In the genomic region with DNA sequence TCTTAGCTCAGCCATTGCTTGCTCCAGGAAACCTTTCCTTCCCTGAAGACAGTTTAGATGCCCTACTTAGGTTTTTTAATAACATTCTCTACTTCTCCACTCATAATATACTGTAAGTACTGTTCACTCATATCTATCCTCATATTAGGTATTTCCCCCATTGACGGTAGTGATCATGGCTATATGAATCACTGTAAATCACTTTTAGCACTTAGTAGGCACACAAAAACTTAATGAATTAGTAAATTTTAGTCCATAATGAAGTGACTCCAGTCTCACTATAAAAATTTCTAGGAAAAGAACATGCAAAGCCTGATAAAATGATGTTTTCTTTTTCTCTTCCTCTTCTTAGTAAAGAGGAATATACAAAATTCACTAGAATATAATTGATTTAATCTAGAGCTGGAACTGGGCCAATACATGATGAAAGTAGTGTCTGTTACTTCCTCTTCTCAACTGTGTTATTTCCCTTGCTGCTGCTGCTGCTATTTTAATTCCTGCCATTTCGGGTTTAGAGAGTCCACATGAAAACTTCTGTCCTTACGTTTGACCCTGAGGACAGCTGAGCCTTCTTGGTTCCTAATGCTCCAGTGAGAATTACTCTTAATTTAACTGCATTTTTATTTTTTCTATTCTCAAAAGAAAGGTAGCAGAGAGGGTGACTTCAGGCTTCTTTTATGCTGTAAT, we compare ENCODE assay signal across 8 cellular contexts.
DNase-seq lines count a peak whose midpoint lies in the region; ATAC-seq and TF ChIP-seq lines count a peak whose summit lies in the region.

No MANE protein-coding gene starts in this region.

- no peak for DNase-seq in activated CD8-positive, alpha-beta memory T cell treated with anti-CD3 and anti-CD28 coated beads, Interleukin-2, amount 10 ng/mL, durations not matched to agents 7 days and 5 days
- no peak for DNase-seq in activated CD8-positive, alpha-beta memory T cell treated with anti-CD3 and anti-CD28 coated beads, Interleukin-2, amount 50 U/mL, for 48 hours
- no peak for DNase-seq in activated CD8-positive, alpha-beta T cell treated with anti-CD3 and anti-CD28 coated beads for 36 hours
- peak; percentile 75 for DNase-seq in pons (ENCODE audit: low spot score)
- DNase-seq in NCI-H1417 (lab: John Stamatoyannopoulos, UW): no peak
- DNase-seq in activated effector memory CD4-positive, alpha-beta T cell treated with Interleukin-2 at 50 U/mL for 16 hours: no peak

- no peak for TF ChIP-seq CTCF in activated CD8-positive, alpha-beta T cell treated with anti-CD3 and anti-CD28 coated beads for 36 hours (IDR thresholded peaks at IDR 0.05)

- H3K4me1 Mint-ChIP-seq in activated CD8-positive, alpha-beta memory T cell treated with anti-CD3 and anti-CD28 coated beads, Interleukin-2, amount 10 ng/mL, durations not matched to agents 7 days and 5 days: peaks cover 17% of the 10 kb centered on the region
- peaks cover 30% of the 10 kb centered on the region for H3K4me1 Mint-ChIP-seq in activated CD8-positive, alpha-beta T cell treated with anti-CD3 and anti-CD28 coated beads for 36 hours (ENCODE audit: low read depth)

- no peaks in the 10 kb centered on the region for H3K27me3 Mint-ChIP-seq in activated CD8-positive, alpha-beta memory T cell treated with anti-CD3 and anti-CD28 coated beads, Interleukin-2, amount 10 ng/mL, durations not matched to agents 7 days and 5 days
- no peaks in the 10 kb centered on the region for H3K27me3 Mint-ChIP-seq in activated CD8-positive, alpha-beta T cell treated with anti-CD3 and anti-CD28 coated beads for 36 hours

- peak; percentile 39 for ATAC-seq in activated CD8-positive, alpha-beta memory T cell treated with anti-CD3 and anti-CD28 coated beads, Interleukin-2, amount 10 ng/mL, durations not matched to agents 7 days and 5 days
- ATAC-seq in HG03159 (IDR thresholded peaks at IDR 0.05; ENCODE audit: unreplicated experiment): peak; percentile 80
- peak; percentile 71 for ATAC-seq in activated CD8-positive, alpha-beta T cell treated with anti-CD3 and anti-CD28 coated beads for 36 hours
- ATAC-seq in HG03460 (IDR thresholded peaks at IDR 0.05; ENCODE audit: unreplicated experiment): no peak

- CTCF ChIA-PET in activated CD8-positive, alpha-beta memory T cell treated with anti-CD3 and anti-CD28 coated beads, Interleukin-2, amount 10 ng/mL, durations not matched to agents 7 days and 5 days (lab: Charles Lee): interaction anchor here (0.7 to 1.9 kb wide), 3 partner anchors 133 to 151 kb away, joined by 3 to 8 read pairs (median 3); no protein-coding TSS in a partner anchor
- CTCF ChIA-PET in activated CD8-positive, alpha-beta T cell treated with anti-CD3 and anti-CD28 coated beads for 36 hours (lab: Charles Lee): interaction anchor here (1.0 to 1.5 kb wide), 3 partner anchors 142 to 257 kb away, joined by 3 to 7 read pairs (median 3); no protein-coding TSS in a partner anchor

- H3K27ac Mint-ChIP-seq in activated CD8-positive, alpha-beta memory T cell treated with anti-CD3 and anti-CD28 coated beads, Interleukin-2, amount 10 ng/mL, durations not matched to agents 7 days and 5 days: peak overlapping the region; percentile 49
- H3K27ac Mint-ChIP-seq in activated CD8-positive, alpha-beta T cell treated with anti-CD3 and anti-CD28 coated beads for 36 hours: peak overlapping the region; percentile 77

- H3K36me3 Mint-ChIP-seq in activated CD8-positive, alpha-beta memory T cell treated with anti-CD3 and anti-CD28 coated beads, Interleukin-2, amount 10 ng/mL, durations not matched to agents 7 days and 5 days: peaks cover 49% of the 10 kb centered on the region
- H3K36me3 Mint-ChIP-seq in activated CD8-positive, alpha-beta T cell treated with anti-CD3 and anti-CD28 coated beads for 36 hours (ENCODE audit: low read depth): peaks cover 33% of the 10 kb centered on the region

- intact Hi-C loops in activated CD8-positive, alpha-beta T cell treated with anti-CD3 and anti-CD28 coated beads for 36 hours (cut with micrococcal nuclease): loop anchor here (10.0 kb wide), 1 partner anchor 75 kb away; a partner anchor contains a TSS

- H3K4me3 Mint-ChIP-seq in activated CD8-positive, alpha-beta memory T cell treated with anti-CD3 and anti-CD28 coated beads, Interleukin-2, amount 10 ng/mL, durations not matched to agents 7 days and 5 days: no peak overlapping the region
- no peak overlapping the region for H3K4me3 Mint-ChIP-seq in activated CD8-positive, alpha-beta T cell treated with anti-CD3 and anti-CD28 coated beads for 36 hours

- POLR2A ChIA-PET in activated CD8-positive, alpha-beta T cell treated with anti-CD3 and anti-CD28 coated beads for 36 hours (lab: Charles Lee): interaction anchor here (0.7 to 1.1 kb wide), 2 partner anchors 12 to 927 kb away, joined by 3 read pairs; no protein-coding TSS in a partner anchor

- H3K9me3 Mint-ChIP-seq in activated CD8-positive, alpha-beta memory T cell treated with anti-CD3 and anti-CD28 coated beads, Interleukin-2, amount 10 ng/mL, durations not matched to agents 7 days and 5 days (ENCODE audit: low read depth): no peaks in the 10 kb centered on the region
- no peaks in the 10 kb centered on the region for H3K9me3 Mint-ChIP-seq in activated CD8-positive, alpha-beta T cell treated with anti-CD3 and anti-CD28 coated beads for 36 hours
